In genomic region chr3:64685331-64685799, GRCh38 we compare ENCODE assay signal across 9 cellular contexts. TPM values are rescaled to one million over a fixed set of nuclear protein-coding genes. Genes with fewer than 3 reads are reported as not detected.
DNase-seq lines count a peak whose midpoint lies in the region; ATAC-seq and TF ChIP-seq lines count a peak whose summit lies in the region.
"Had no signal": no experiment of that assay in that cellular context is flagged by ENCODE, and none has a peak within 500 bp of the region (broad histone marks: within the 10 kb centered on the region; RNA-seq: fewer than 3 reads in every experiment).

No MANE protein-coding gene starts in this region.

- intact Hi-C loops in lower leg skin (cut with DNase I; ENCODE audit: low total_unique reads), result no loop called here

- ATAC-seq in HG03159 (IDR thresholded peaks at IDR 0.05; ENCODE audit: unreplicated experiment) (no peak), HG03108 (IDR thresholded peaks at IDR 0.05; ENCODE audit: unreplicated experiment) (no peak)

- H3K36me3 ChIP-seq in HUES48 (ENCODE audit: control insufficient read depth, insufficient read depth, low read length), result no peaks in the 10 kb centered on the region
- H3K36me3 ChIP-seq in duodenal mucosa (ENCODE audit: control insufficient read depth in 1 of 2, insufficient read depth in 2 of 2, low read length in 2 of 2), result peaks cover 0 to 3% of the 10 kb centered on the region in 2 donors

- H3K27ac ChIP-seq in HUES48 (ENCODE audit: low read depth, low read length), result no peak overlapping the region
- peak overlapping the region; percentile 91 for H3K27ac ChIP-seq in duodenal mucosa (ENCODE audit: low read depth, low read length)
- H3K27ac ChIP-seq in substantia nigra (ENCODE audit: low read depth, low read length, poor library complexity, severe bottlenecking), result peak overlapping the region; percentile 58

- no peak for TF ChIP-seq CTCF in lower leg skin (IDR thresholded peaks at IDR 0.05)

- no peaks in the 10 kb centered on the region for H3K9me3 ChIP-seq in HUES48 (ENCODE audit: control insufficient read depth, insufficient read depth, low read length)
- no peaks in the 10 kb centered on the region for H3K9me3 ChIP-seq in duodenal mucosa (ENCODE audit: control insufficient read depth in 1 of 2, low read length in 2 of 2)

- 0% methylated on average over 31 of the region's 32 CpGs for WGBS in lower leg skin, 2 donors

- H3K4me3 ChIP-seq in HUES48 (ENCODE audit: low read depth, low read length), result peak overlapping the region; percentile 82
- peak overlapping the region; percentile 82 to 87 for H3K4me3 ChIP-seq in duodenal mucosa (ENCODE audit: low read depth in 1 of 2, low read length in 2 of 2)
- peak overlapping the region; percentile 38 for H3K4me3 ChIP-seq in lower leg skin (ENCODE audit: low read depth, poor library complexity, severe bottlenecking)

- no peak overlapping the region for H3K9ac ChIP-seq in HUES48 (ENCODE audit: low read depth, low read length)
- H3K9ac ChIP-seq in duodenal mucosa (ENCODE audit: low read depth in 1 of 2, low read length in 2 of 2), result peak overlapping the region; percentile 74 to 84

- peak in 1 of 2 donors; percentile 12 for TF ChIP-seq POLR2A in lower leg skin (IDR thresholded peaks at IDR 0.05)

- H3K4me1 ChIP-seq in HUES48 (ENCODE audit: control insufficient read depth, insufficient read depth, low read length), result peaks cover 56% of the 10 kb centered on the region
- H3K4me1 ChIP-seq in duodenal mucosa (ENCODE audit: control insufficient read depth in 1 of 2, insufficient read depth in 2 of 2, low read length in 2 of 2), result peaks cover 16 to 18% of the 10 kb centered on the region in 2 donors

- DNase-seq in lower leg skin (ENCODE audit: low spot score in 2 of 2) (peak; percentile 29 to 88), substantia nigra (lab: John Stamatoyannopoulos, UW) (peak in 26 of 49 donors; percentile 3 to 60 (median 26)), DMS 273 treated with DMSO at 0.1 percent for 48 hours (lab: John Stamatoyannopoulos, UW) (no peak), dedifferentiated amniotic fluid mesenchymal stem cell (ENCODE audit: extremely low spot score) (no peak)
- DNase-seq: NCI-H446 had no signal

- H3K27me3 ChIP-seq in HUES48 (ENCODE audit: control insufficient read depth, insufficient read depth, low read length) (peaks cover 91% of the 10 kb centered on the region), duodenal mucosa (ENCODE audit: control insufficient read depth in 1 of 2, insufficient read depth in 2 of 2, low read length in 2 of 2) (no peaks in the 10 kb centered on the region)

RNA-seq across cellular contexts. Expression of gene ADAMTS9, which starts 2.4 kb away (rescaled TPM):
- 10 to 100 TPM in 1 of 4 donors, 1 to 10 TPM in 3; 2.2 to 15.9 (median 8.2) TPM for total RNA-seq in lower leg skin

Comparison
In these comparisons a context has a peak if more than half of its experiments do, and no peak if none do; other contexts are left out.
1. DNase-seq: peak in lower leg skin (2 of 2) and substantia nigra (26 of 49); none in DMS 273 treated with DMSO at 0.1 percent for 48 hours (single experiment) and dedifferentiated amniotic fluid mesenchymal stem cell (single experiment).
2. Peak in every context shown above with its lines, with median percentiles within 50 percentile points of each other: H3K4me3 ChIP-seq.